In the genomic region with DNA sequence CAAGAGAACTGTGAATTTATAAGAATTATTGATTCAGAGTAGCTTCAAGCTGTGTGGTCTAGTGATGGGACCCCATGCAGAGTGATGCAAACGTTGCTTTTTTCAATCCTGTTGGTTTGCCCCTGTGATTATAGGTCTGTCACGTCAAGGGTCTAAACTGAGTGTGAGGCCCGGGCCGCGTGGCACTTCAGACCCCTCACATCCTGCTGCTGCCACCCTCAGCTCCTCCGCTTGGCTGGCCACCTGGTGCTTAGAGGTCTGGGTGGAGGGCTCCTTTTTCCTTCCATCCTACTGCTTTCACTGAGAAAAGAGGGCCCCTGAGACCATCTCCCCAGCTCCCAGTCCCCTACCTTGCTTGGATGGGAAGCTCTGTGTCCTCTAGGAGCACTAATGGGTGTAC, we compare ENCODE assay signal across 18 cellular contexts. TPM values are rescaled to one million over a fixed set of nuclear protein-coding genes. Genes with fewer than 3 reads are reported as not detected.
DNase-seq lines count a peak whose midpoint lies in the region; ATAC-seq and TF ChIP-seq lines count a peak whose summit lies in the region.
"Had no signal": no experiment of that assay in that cellular context is flagged by ENCODE, and none has a peak within 500 bp of the region (broad histone marks: within the 10 kb centered on the region; RNA-seq: fewer than 3 reads in every experiment).

No MANE protein-coding gene starts in this region.

- no TSS peak for BruUV-seq in MCF 10A (replicated peaks; lab: Mats Ljungman, UMichigan)
- BruUV-seq in mammary epithelial cell (replicated peaks; lab: Mats Ljungman, UMichigan) = no TSS peak

- no peaks in the 10 kb centered on the region for H3K79me2 ChIP-seq in mammary epithelial cell (ENCODE audit: insufficient read depth, low read length)

- H4K20me1 ChIP-seq in mammary epithelial cell (ENCODE audit: insufficient read depth, low read length) = no peaks in the 10 kb centered on the region

- peaks cover 23% of the 10 kb centered on the region for H3K4me1 Mint-ChIP-seq in MCF 10A (ENCODE audit: insufficient read depth, unreplicated experiment)
- H3K4me1 Mint-ChIP-seq in activated B cell treated with CpG ODN at 0.5 μM for 24 hours = peaks cover 41% of the 10 kb centered on the region

- no peak overlapping the region for H2BK5ac ChIP-seq in neuronal stem cell (ENCODE audit: low read length)

- H3K4ac ChIP-seq in neuronal stem cell (ENCODE audit: low read length) = no peak overlapping the region

- dilution Hi-C loops in mammary epithelial cell (cut with HindIII; ENCODE audit: low sequenced_read_pairs) = no loop called here

- H3K4me1 ChIP-seq in mammary epithelial cell (ENCODE audit: insufficient read depth, low read length) (peaks cover 21% of the 10 kb centered on the region), neuronal stem cell (ENCODE audit: control insufficient read depth in 2 of 2, insufficient read depth in 1 of 2, low read depth in 1 of 2, low read length in 2 of 2) (peaks cover 3 to 12% of the 10 kb centered on the region in 2 donors)

- ATAC-seq in activated B cell treated with CpG ODN at 0.5 μM for 24 hours (ENCODE audit: low read depth) = peak; percentile 56
- ATAC-seq in GM21723 (IDR thresholded peaks at IDR 0.05; ENCODE audit: unreplicated experiment) = no peak
- ATAC-seq: GM12878 had no signal

- in situ Hi-C loops in mammary epithelial cell (cut with MboI; ENCODE audit: low sequenced_read_pairs in 2 of 2) = no loop called here

- peak overlapping the region; percentile 76 for H2AK5ac ChIP-seq in neuronal stem cell (ENCODE audit: low read depth, low read length)

- H3K27ac ChIP-seq in mammary epithelial cell (ENCODE audit: insufficient read depth, low read depth, low read length) (no peak overlapping the region), neuronal stem cell (replicated peaks; ENCODE audit: low read length) (no peak overlapping the region)
- H3K27ac ChIP-seq: 22Rv1, GM23248 had no signal

- H3K4me3 Mint-ChIP-seq in MCF 10A (ENCODE audit: unreplicated experiment) = no peak overlapping the region
- H3K4me3 Mint-ChIP-seq in activated B cell treated with CpG ODN at 0.5 μM for 24 hours = no peak overlapping the region
- H3K4me3 Mint-ChIP-seq: IgD-negative memory B cell had no signal

- H4K91ac ChIP-seq in neuronal stem cell (ENCODE audit: low read depth, low read length, poor library complexity) = no peak overlapping the region

- H3K9me3 Mint-ChIP-seq in MCF 10A (ENCODE audit: unreplicated experiment) (no peaks in the 10 kb centered on the region), activated B cell treated with CpG ODN at 0.5 μM for 24 hours (peaks cover 6% of the 10 kb centered on the region)

- no peak overlapping the region for H4K8ac ChIP-seq in neuronal stem cell (ENCODE audit: low read depth, low read length)

- no peaks in the 10 kb centered on the region for H3K9me3 ChIP-seq in mammary epithelial cell (replicated peaks; ENCODE audit: insufficient read depth, low read length)
- peaks cover 4 to 10% of the 10 kb centered on the region in 2 donors for H3K9me3 ChIP-seq in neuronal stem cell (replicated peaks in 1 of 2; ENCODE audit: control insufficient read depth in 2 of 2, insufficient read depth in 1 of 2, low read depth in 1 of 2, low read length in 2 of 2)

- no peak overlapping the region for H3K14ac ChIP-seq in neuronal stem cell (ENCODE audit: low read length)

- no peak for TF ChIP-seq CTCF in MCF 10A (IDR thresholded peaks at IDR 0.05; ENCODE audit: unreplicated experiment)
- no peak for TF ChIP-seq CTCF in mammary epithelial cell (conservative IDR thresholded peaks at IDR 0.05 in 1 of 2, IDR thresholded peaks at IDR 0.05 in 1 of 2; ENCODE audit: extremely low read depth in 1 of 2, insufficient read depth in 1 of 2, low read depth in 1 of 2, low read length in 2 of 2)
- no peak for TF ChIP-seq CTCF in activated B cell treated with CpG ODN at 0.5 μM for 24 hours (IDR thresholded peaks at IDR 0.05)

- CTCF ChIA-PET in MCF 10A (lab: Yijun Ruan, JAX) = no interaction called here
- CTCF ChIA-PET in mammary epithelial cell (lab: Charles Lee; ENCODE audit: low non-redundant PET) = no interaction called here
- CTCF ChIA-PET in activated B cell treated with CpG ODN at 0.5 μM for 24 hours (lab: Charles Lee) = interaction anchor here (1.0 to 1.4 kb wide), 5 partner anchors 9 to 280 kb away, joined by 3 to 4 read pairs (median 3); no protein-coding TSS in a partner anchor

- H2BK120ac ChIP-seq in neuronal stem cell (ENCODE audit: low read depth, low read length) = no peak overlapping the region

- no peak overlapping the region for H3K18ac ChIP-seq in neuronal stem cell (ENCODE audit: low read length)

- H3K4me2 ChIP-seq in mammary epithelial cell (ENCODE audit: insufficient read depth, low read depth, low read length) = no peak overlapping the region
- no peak overlapping the region for H3K4me2 ChIP-seq in neuronal stem cell (ENCODE audit: insufficient read depth, low read length, poor library complexity, severe bottlenecking)

- H2BK15ac ChIP-seq in neuronal stem cell (ENCODE audit: low read length) = peak overlapping the region; percentile 35

- intact Hi-C loops in MCF 10A (cut with micrococcal nuclease) (no loop called here), mammary epithelial cell (cut with micrococcal nuclease) (no loop called here), activated B cell treated with CpG ODN at 0.5 μM for 24 hours (cut with micrococcal nuclease) (no loop called here)

- H3K79me1 ChIP-seq in neuronal stem cell (ENCODE audit: low read depth, low read length) = no peaks in the 10 kb centered on the region

- no peak overlapping the region for H3K23ac ChIP-seq in neuronal stem cell (ENCODE audit: low read depth, low read length, poor library complexity)

- H3K27me3 Mint-ChIP-seq in MCF 10A (ENCODE audit: insufficient read depth, unreplicated experiment) (no peaks in the 10 kb centered on the region), activated B cell treated with CpG ODN at 0.5 μM for 24 hours (no peaks in the 10 kb centered on the region)

- H3K27me3 ChIP-seq in mammary epithelial cell (ENCODE audit: insufficient read depth, low read length) = no peaks in the 10 kb centered on the region
- H3K27me3 ChIP-seq in neuronal stem cell (ENCODE audit: control insufficient read depth in 3 of 3, insufficient read depth in 3 of 3, low read depth in 1 of 3, low read length in 3 of 3) = peaks cover 0 to 3% (median 0%) of the 10 kb centered on the region in 3 experiments

- no peak overlapping the region for H3K9ac ChIP-seq in mammary epithelial cell (ENCODE audit: insufficient read depth, low read length)
- no peak overlapping the region for H3K9ac ChIP-seq in neuronal stem cell (ENCODE audit: low read depth, low read length, poor library complexity)
- H3K9ac ChIP-seq: GM23248 had no signal

- no peak overlapping the region for H2BK12ac ChIP-seq in neuronal stem cell (ENCODE audit: low read length)

- no peak overlapping the region for H2AFZ ChIP-seq in mammary epithelial cell (ENCODE audit: low read depth, low read length)
- no peak overlapping the region for H2AFZ ChIP-seq in neuronal stem cell (ENCODE audit: low read length)
- H2AFZ ChIP-seq: GM23248 had no signal

- H3K36me3 Mint-ChIP-seq in MCF 10A (ENCODE audit: insufficient read depth, unreplicated experiment) = no peaks in the 10 kb centered on the region
- no peaks in the 10 kb centered on the region for H3K36me3 Mint-ChIP-seq in activated B cell treated with CpG ODN at 0.5 μM for 24 hours (ENCODE audit: low read depth)

- no peaks in the 10 kb centered on the region for H3K36me3 ChIP-seq in mammary epithelial cell (ENCODE audit: insufficient read depth, low read length)
- H3K36me3 ChIP-seq in neuronal stem cell (replicated peaks in 1 of 2; ENCODE audit: control insufficient read depth in 2 of 2, insufficient read depth in 2 of 2, low read length in 2 of 2) = no peaks in the 10 kb centered on the region

- WGBS in mammary epithelial cell (ENCODE audit: low coverage, missing lambda C conversion rate) = 90% methylated on average over 5 of the region's 6 CpGs
- WGBS in neuronal stem cell (ENCODE audit: extremely low coverage in 2 of 2, insufficient read length in 2 of 2, insufficient replicate concordance in 1 of 2), 2 donors = no CpG with 5 or more reads among the region's 6 CpGs

- DNase-seq in NCI-H1417 (lab: John Stamatoyannopoulos, UW) = peak in 2 of 3 experiments; percentile 18 to 66
- no peak for DNase-seq in NCI-H1417 treated with DMSO at 0.1 percent for 48 hours (lab: John Stamatoyannopoulos, UW)
- DNase-seq in MCF 10A (ENCODE audit: unreplicated experiment) = no peak
- no peak for DNase-seq in mammary epithelial cell
- DNase-seq in activated B cell treated with CpG ODN at 0.5 μM for 24 hours = no peak
- no peak for DNase-seq in neuronal stem cell (ENCODE audit: low spot score)
- DNase-seq in UCSD-AML1 (lab: John Stamatoyannopoulos, UW; ENCODE audit: unreplicated experiment) = no peak
- DNase-seq: GM23248, HCEC 1CT, NCI-H187, NCI-H446, RPMI8226, SIG-M5 had no signal

- H3K4me3 ChIP-seq in mammary epithelial cell (replicated peaks in 1 of 3; ENCODE audit: insufficient read depth in 1 of 3, low read depth in 2 of 3, low read length in 3 of 3) (no peak overlapping the region), neuronal stem cell (ENCODE audit: low read length in 2 of 2) (no peak overlapping the region)
- H3K4me3 ChIP-seq: GM12878, GM23248 had no signal

- H3K27ac Mint-ChIP-seq in MCF 10A (ENCODE audit: low read depth, unreplicated experiment) (peak overlapping the region; percentile 46), activated B cell treated with CpG ODN at 0.5 μM for 24 hours (no peak overlapping the region)

- POLR2A ChIA-PET in MCF 10A (lab: Yijun Ruan, JAX) (interaction anchor here (1.0 kb wide), 1 partner anchor 32 kb away, joined by 3 read pairs; the partner anchor contains the start of gene CDC27), activated B cell treated with CpG ODN at 0.5 μM for 24 hours (lab: Charles Lee) (interaction anchor here (0.9 to 1.3 kb wide), 3 partner anchors 12 to 31 kb away, joined by 3 to 4 read pairs (median 3); partner anchors contain the start of gene MYL4)

RNA-seq across cellular contexts. Expression of gene MYL4, which starts 12.0 kb away (rescaled TPM):
- not detected in 2 replicates for total RNA-seq in MCF 10A (2022)
- total RNA-seq in mammary epithelial cell = not detected
- not detected for polyA plus RNA-seq in mammary epithelial cell
- polyA minus RNA-seq in mammary epithelial cell = not detected
- not detected in 2 replicates for total RNA-seq in activated B cell treated with CpG ODN at 0.5 μM for 24 hours
- polyA plus RNA-seq in neuronal stem cell (2013, experiment 1 of 2) = 2.0 TPM
- 2.3 TPM for polyA plus RNA-seq in neuronal stem cell (2013, experiment 2 of 2)
- total RNA-seq: GM23248, HT1080 had no signal
- polyA plus RNA-seq: GM23248, IgD-negative memory B cell had no signal

RNA-seq across cellular contexts. Expression of gene CDC27, which starts 32.1 kb away (rescaled TPM):
- total RNA-seq in MCF 10A (2022) = 141 and 143 TPM in 2 replicates
- total RNA-seq in mammary epithelial cell = 100 to 1,000 TPM in 1 of 2 donors, 10 to 100 TPM in 1; 80.7 to 128 TPM
- polyA plus RNA-seq in mammary epithelial cell = 84.5 TPM
- 155 TPM for polyA minus RNA-seq in mammary epithelial cell
- total RNA-seq in activated B cell treated with CpG ODN at 0.5 μM for 24 hours = 72.5 and 76.5 TPM in 2 replicates
- polyA plus RNA-seq in neuronal stem cell (2013, experiment 1 of 2) = 58.9 TPM
- polyA plus RNA-seq in neuronal stem cell (2013, experiment 2 of 2) = 57.4 TPM

RNA-seq across cellular contexts. Expression of gene ITGB3, which starts 32.5 kb away (rescaled TPM):
- total RNA-seq in MCF 10A (2022) (0.98 and 1.1 TPM in 2 replicates), mammary epithelial cell (10 to 100 TPM in 1 of 2 donors, 1 to 10 TPM in 1; 1.3 to 28.7 TPM), activated B cell treated with CpG ODN at 0.5 μM for 24 hours (4.1 and 4.7 TPM in 2 replicates)
- polyA plus RNA-seq in mammary epithelial cell = 0.20 TPM
- not detected for polyA minus RNA-seq in mammary epithelial cell
- polyA plus RNA-seq in neuronal stem cell (2013, experiment 1 of 2) = 0.01 TPM
- 0.01 TPM for polyA plus RNA-seq in neuronal stem cell (2013, experiment 2 of 2)

Comparison
In these comparisons a context has a peak if more than half of its experiments do, and no peak if none do; other contexts are left out.
1. DNase-seq: peak in NCI-H1417 (2 of 3); none in NCI-H1417 treated with DMSO at 0.1 percent for 48 hours (single experiment), MCF 10A (single experiment), mammary epithelial cell (single experiment), activated B cell treated with CpG ODN at 0.5 μM for 24 hours (single experiment), neuronal stem cell (single experiment) and UCSD-AML1 (single experiment).